9 cellular contexts compared by ENCODE assay signal in the genomic region with DNA sequence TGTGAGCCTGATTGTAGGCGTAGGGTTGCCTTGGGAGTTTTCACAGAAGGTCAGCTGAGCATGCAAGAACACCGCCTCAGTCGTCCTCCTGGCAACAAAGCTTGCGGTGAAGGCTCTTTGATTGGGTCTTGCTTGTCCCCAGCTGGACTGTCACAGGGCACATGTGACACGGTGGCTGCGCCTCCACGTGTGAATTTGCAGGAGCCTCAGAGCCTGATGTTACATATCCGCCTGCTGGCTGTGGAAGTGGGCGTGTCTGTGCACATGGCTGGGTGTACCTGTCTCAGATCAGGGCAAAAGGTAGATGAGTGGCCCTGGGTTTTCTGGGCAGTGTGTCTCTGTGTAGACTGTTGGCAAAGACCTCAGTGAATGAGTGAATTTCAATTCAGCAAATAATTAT.
DNase-seq lines count a peak whose midpoint lies in the region; ATAC-seq and TF ChIP-seq lines count a peak whose summit lies in the region.
"Had no signal": no experiment of that assay in that cellular context is flagged by ENCODE, and none has a peak within 500 bp of the region (broad histone marks: within the 10 kb centered on the region; RNA-seq: fewer than 3 reads in every experiment).

No MANE protein-coding gene starts in this region.

- H3K9ac ChIP-seq in HUES6 (ENCODE audit: low read length): no peak overlapping the region

- TF ChIP-seq CTCF in BE2C (IDR thresholded peaks at IDR 0.05; ENCODE audit: low read depth, low read length) (no peak), mesothelial cell of epicardium (IDR thresholded peaks at IDR 0.05; ENCODE audit: unreplicated experiment) (no peak)

- no peak overlapping the region for H3K27ac ChIP-seq in HUES6 (ENCODE audit: low read depth, low read length)

- H3K27me3 Mint-ChIP-seq in central memory CD8-positive, alpha-beta T cell: peaks cover 86% of the 10 kb centered on the region
- H3K27me3 Mint-ChIP-seq in mesothelial cell of epicardium (ENCODE audit: low read depth): peaks cover 51% of the 10 kb centered on the region

- H3K27me3 ChIP-seq in BE2C (no peaks in the 10 kb centered on the region), HUES6 (ENCODE audit: control insufficient read depth, insufficient read depth, low read length) (peaks cover 42% of the 10 kb centered on the region)

- no peak overlapping the region for H3K27ac Mint-ChIP-seq in central memory CD8-positive, alpha-beta T cell (ENCODE audit: low read depth)
- H3K27ac Mint-ChIP-seq in mesothelial cell of epicardium: no peak overlapping the region

- H3K4me3 Mint-ChIP-seq in central memory CD8-positive, alpha-beta T cell: peak overlapping the region; percentile 42
- peak overlapping the region; percentile 75 for H3K4me3 Mint-ChIP-seq in mesothelial cell of epicardium

- no peaks in the 10 kb centered on the region for H3K9me3 Mint-ChIP-seq in central memory CD8-positive, alpha-beta T cell
- H3K9me3 Mint-ChIP-seq in mesothelial cell of epicardium: no peaks in the 10 kb centered on the region

- H3K4me1 Mint-ChIP-seq in central memory CD8-positive, alpha-beta T cell: peaks cover 25% of the 10 kb centered on the region
- peaks cover 38% of the 10 kb centered on the region for H3K4me1 Mint-ChIP-seq in mesothelial cell of epicardium

- peak overlapping the region; percentile 56 for H3K4me3 ChIP-seq in BE2C (ENCODE audit: low read depth, low read length)
- peak overlapping the region; percentile 70 for H3K4me3 ChIP-seq in HUES6 (ENCODE audit: low read depth, low read length)

- H3K36me3 Mint-ChIP-seq in central memory CD8-positive, alpha-beta T cell (ENCODE audit: insufficient read depth): peaks cover 7% of the 10 kb centered on the region
- H3K36me3 Mint-ChIP-seq in mesothelial cell of epicardium: no peaks in the 10 kb centered on the region

- H3K36me3 ChIP-seq in BE2C (no peaks in the 10 kb centered on the region), HUES6 (ENCODE audit: control insufficient read depth, insufficient read depth, low read length) (no peaks in the 10 kb centered on the region)

- H3K9me3 ChIP-seq in BE2C (no peaks in the 10 kb centered on the region), HUES6 (ENCODE audit: control insufficient read depth, insufficient read depth, low read depth, low read length) (no peaks in the 10 kb centered on the region)

- ATAC-seq in central memory CD8-positive, alpha-beta T cell (replicated peaks; ENCODE audit: extremely low read depth, poor library complexity, severe bottlenecking): no peak
- ATAC-seq in HG03571 (IDR thresholded peaks at IDR 0.05; ENCODE audit: unreplicated experiment): no peak

- peaks cover 3% of the 10 kb centered on the region; the same call in 1 of the 2 replicates for H3K4me1 ChIP-seq in BE2C
- peaks cover 24% of the 10 kb centered on the region for H3K4me1 ChIP-seq in HUES6 (ENCODE audit: control insufficient read depth, insufficient read depth, low read length)

- DNase-seq in BE2C (no peak), mesothelial cell of epicardium (ENCODE audit: low spot score in 2 of 2, unreplicated experiment in 2 of 2) (no peak), dedifferentiated amniotic fluid mesenchymal stem cell (ENCODE audit: extremely low spot score) (no peak), NCI-H1694 (lab: John Stamatoyannopoulos, UW) (no peak), SIG-M5 treated with dmso at 0.1 percent for 504 hours (lab: John Stamatoyannopoulos, UW; ENCODE audit: unreplicated experiment) (no peak)
- no peak for DNase-seq in central memory CD8-positive, alpha-beta T cell (ENCODE audit: low spot score in 2 of 2)
- DNase-seq: GF-D8 had no signal
